In genomic region chr5:68214472-68215207, GRCh38 we compare ENCODE assay signal across 8 cellular contexts. TPM values are rescaled to one million over a fixed set of nuclear protein-coding genes. Genes with fewer than 3 reads are reported as not detected.
DNase-seq lines count a peak whose midpoint lies in the region; ATAC-seq and TF ChIP-seq lines count a peak whose summit lies in the region.

No MANE protein-coding gene starts in this region.

- H3K4me3 ChIP-seq in fibroblast of pulmonary artery (replicated peaks; ENCODE audit: low read depth, low read length), result peak overlapping the region; percentile 62

- no peaks in the 10 kb centered on the region for H3K27me3 Mint-ChIP-seq in activated CD4-positive, alpha-beta T cell treated with anti-CD3 and anti-CD28 coated beads, Interleukin-2, amount 10 ng/mL, durations not matched to agents 24 days and 14 days
- H3K27me3 Mint-ChIP-seq in T-cell (no peaks in the 10 kb centered on the region), progenitor cell of endocrine pancreas (no peaks in the 10 kb centered on the region)

- peak overlapping the region; percentile 89 for H3K4me3 Mint-ChIP-seq in activated CD4-positive, alpha-beta T cell treated with anti-CD3 and anti-CD28 coated beads, Interleukin-2, amount 10 ng/mL, durations not matched to agents 24 days and 14 days
- H3K4me3 Mint-ChIP-seq in T-cell, result peak overlapping the region; percentile 85 to 93 (median 90)
- H3K4me3 Mint-ChIP-seq in progenitor cell of endocrine pancreas (ENCODE audit: low read depth), result peak overlapping the region; percentile 88

- no peak for DNase-seq in activated CD4-positive, alpha-beta T cell treated with anti-CD3 and anti-CD28 coated beads, Interleukin-2, amount 10 ng/mL, durations not matched to agents 24 days and 14 days
- DNase-seq in activated CD4-positive, alpha-beta T cell treated with anti-CD3 and anti-CD28 coated beads for 4 hours, result no peak
- DNase-seq in T-cell (no peak), fibroblast of pulmonary artery (ENCODE audit: low read depth) (no peak), progenitor cell of endocrine pancreas (ENCODE audit: low spot score, unreplicated experiment) (no peak)
- no peak for DNase-seq in activated effector memory CD4-positive, alpha-beta T cell treated with anti-CD3 and anti-CD28 coated beads, Interleukin-2, amount 50 U/mL, for 16 hours

- H3K9me3 Mint-ChIP-seq in activated CD4-positive, alpha-beta T cell treated with anti-CD3 and anti-CD28 coated beads, Interleukin-2, amount 10 ng/mL, durations not matched to agents 24 days and 14 days, result peaks cover 16% of the 10 kb centered on the region
- H3K9me3 Mint-ChIP-seq in T-cell (peaks cover 4 to 7% (median 5%) of the 10 kb centered on the region in 3 donors), progenitor cell of endocrine pancreas (ENCODE audit: low read depth) (peaks cover 17% of the 10 kb centered on the region)

- ATAC-seq in HG02840 (IDR thresholded peaks at IDR 0.05; ENCODE audit: low FRiP score, unreplicated experiment), result peak; percentile 7
- peak in 3 of 4 experiments; percentile 28 to 36 (median 29) for ATAC-seq in T-cell (replicated peaks in 1 of 4)
- no peak for ATAC-seq in HG03432 (IDR thresholded peaks at IDR 0.05; ENCODE audit: unreplicated experiment)

- CTCF ChIA-PET in T-cell (lab: Charles Lee), result interaction anchor here (0.6 to 4.6 kb wide), 20 partner anchors 10 to 1057 kb away, joined by 3 to 23 read pairs (median 5); no protein-coding TSS in a partner anchor

- H3K4me1 Mint-ChIP-seq in activated CD4-positive, alpha-beta T cell treated with anti-CD3 and anti-CD28 coated beads, Interleukin-2, amount 10 ng/mL, durations not matched to agents 24 days and 14 days, result peaks cover 34% of the 10 kb centered on the region
- H3K4me1 Mint-ChIP-seq in T-cell, result peaks cover 37 to 39% (median 38%) of the 10 kb centered on the region in 3 donors
- peaks cover 35% of the 10 kb centered on the region for H3K4me1 Mint-ChIP-seq in progenitor cell of endocrine pancreas (ENCODE audit: low read depth)

- intact Hi-C loops in activated CD4-positive, alpha-beta T cell treated with anti-CD3 and anti-CD28 coated beads, Interleukin-2, amount 10 ng/mL, durations not matched to agents 24 days and 14 days (cut with micrococcal nuclease), result loop anchor here (1.0 to 10.0 kb wide), 7 partner anchors 25 to 1210 kb away; partner anchors contain the start of gene CCNB1

- TF ChIP-seq CTCF in fibroblast of pulmonary artery (IDR thresholded peaks at IDR 0.05; ENCODE audit: low read length, missing control alignments), result no peak
- no peak for TF ChIP-seq CTCF in progenitor cell of endocrine pancreas (IDR thresholded peaks at IDR 0.05; ENCODE audit: unreplicated experiment)

- POLR2A ChIA-PET in T-cell (lab: Charles Lee), result interaction anchor here (0.5 to 2.8 kb wide), 9 partner anchors 15 to 172 kb away, joined by 3 to 25 read pairs (median 7); no protein-coding TSS in a partner anchor

- peaks cover 20% of the 10 kb centered on the region for H3K36me3 Mint-ChIP-seq in activated CD4-positive, alpha-beta T cell treated with anti-CD3 and anti-CD28 coated beads, Interleukin-2, amount 10 ng/mL, durations not matched to agents 24 days and 14 days (ENCODE audit: low read depth)
- H3K36me3 Mint-ChIP-seq in T-cell (peaks cover 10% of the 10 kb centered on the region), progenitor cell of endocrine pancreas (ENCODE audit: insufficient read depth) (peaks cover 7% of the 10 kb centered on the region)

- peak overlapping the region; percentile 95 for H3K27ac Mint-ChIP-seq in activated CD4-positive, alpha-beta T cell treated with anti-CD3 and anti-CD28 coated beads, Interleukin-2, amount 10 ng/mL, durations not matched to agents 24 days and 14 days
- peak overlapping the region; percentile 93 to 97 for H3K27ac Mint-ChIP-seq in T-cell
- H3K27ac Mint-ChIP-seq in progenitor cell of endocrine pancreas, result peak overlapping the region; percentile 96

RNA-seq across cellular contexts. Expression of gene PIK3R1, which starts 0.9 kb away (rescaled TPM):
- total RNA-seq in activated CD4-positive, alpha-beta T cell treated with anti-CD3 and anti-CD28 coated beads, Interleukin-2, amount 10 ng/mL, durations not matched to agents 24 days and 14 days, result 35.2 and 38.6 TPM in 2 replicates
- 100 to 1,000 TPM in 3 of 5 donors, 10 to 100 TPM in 2; 83.7 to 370 (median 105) TPM for total RNA-seq in T-cell
- 76.2 and 89.7 TPM in 2 replicates for total RNA-seq in progenitor cell of endocrine pancreas
